In genomic region chr5:39164016-39164415, GRCh38 we compare ENCODE assay signal across 14 cellular contexts. TPM values are rescaled to one million over a fixed set of nuclear protein-coding genes. Genes with fewer than 3 reads are reported as not detected.
A peak's percentile ranks its signal among the peaks of the same experiment; 100 is the strongest.
DNase-seq lines count a peak whose midpoint lies in the region; ATAC-seq, FAIRE-seq and TF ChIP-seq lines count a peak whose summit lies in the region.
"Had no signal": no experiment of that assay in that cellular context is flagged by ENCODE, and none has a peak within 500 bp of the region (broad histone marks: within the 10 kb centered on the region; RNA-seq: fewer than 3 reads in every experiment).

No MANE protein-coding gene starts in this region.

- DNase-seq in SHP77 (lab: John Stamatoyannopoulos, UW) (peak; percentile 3 to 4), SHP77 treated with DMSO at 0.1 percent for 48 hours (lab: John Stamatoyannopoulos, UW) (no peak), GM12878 (ENCODE audit: low read depth, low spot score) (no peak), spleen (peak; percentile 82), NCI-H345 (lab: John Stamatoyannopoulos, UW) (no peak)
- DNase-seq: DMS79 had no signal

- H3K9ac ChIP-seq in GM12878 (ENCODE audit: control insufficient read depth, insufficient read depth, low read length): no peak overlapping the region

- intact Hi-C loops in GM12878 (cut with micrococcal nuclease; ENCODE audit: unreplicated experiment) (no loop called here), spleen (cut with DNase I; ENCODE audit: low total_unique reads) (no loop called here)

- RAD21 ChIA-PET in GM12878 (lab: Charles Lee; ENCODE audit: unreplicated experiment): no interaction called here

- no peak overlapping the region for H2AFZ ChIP-seq in GM12878 (ENCODE audit: control insufficient read depth, low read depth, low read length)

- H3K4me1 ChIP-seq in GM12878 (ENCODE audit: control insufficient read depth, insufficient read depth, low read length): no peaks in the 10 kb centered on the region
- H3K4me1 ChIP-seq in spleen: peaks cover 0 to 97% (median 39%) of the 10 kb centered on the region in 6 donors

- peak overlapping the region; percentile 66 for H3K4me3 Mint-ChIP-seq in T-helper 1 cell treated with Interleukin-12 subunit alpha and Interleukin-12 subunit beta and Interleukin-4 antibody, amounts not matched to agents 30 μg/mL and 1 μg/mL, for 36 hours

- no peaks in the 10 kb centered on the region for H4K20me1 ChIP-seq in GM12878 (ENCODE audit: control insufficient read depth, insufficient read depth)

- H3K27me3 ChIP-seq in GM12878 (replicated peaks in 1 of 2; ENCODE audit: control insufficient read depth in 2 of 2, insufficient read depth in 2 of 2, low read length in 1 of 2): no peaks in the 10 kb centered on the region
- H3K27me3 ChIP-seq in spleen (replicated peaks in 1 of 7): no peaks in the 10 kb centered on the region
- H3K27me3 ChIP-seq: cardiac muscle cell had no signal

- TF ChIP-seq EP300 in GM12878 (IDR thresholded peaks at IDR 0.05; ENCODE audit: borderline replicate concordance in 1 of 2, control insufficient read depth in 1 of 2, low read depth in 2 of 2, low read length in 2 of 2): no peak

- POLR2A ChIA-PET in GM12878 (lab: Charles Lee): interaction anchor here (1.0 kb wide), 1 partner anchor 23 kb away, joined by 3 read pairs; no protein-coding TSS in a partner anchor

- FAIRE-seq in GM12878 (lab: Jason Lieb, UNC): no peak
- FAIRE-seq: A204.1, islet of Langerhans had no signal

- CTCF ChIA-PET in GM12878 (lab: Yijun Ruan, JAX): interaction anchor here (1.3 kb wide), 1 partner anchor 212 kb away, joined by 4 read pairs; no protein-coding TSS in a partner anchor

- TF ChIP-seq RAD21 in GM12878 (IDR thresholded peaks at IDR 0.05; ENCODE audit: insufficient read depth, low read depth, low read length): no peak

- no TSS peak for BruUV-seq in GM12878 (replicated peaks; lab: Mats Ljungman, UMichigan)

- no peaks in the 10 kb centered on the region for H3K27me3 Mint-ChIP-seq in T-helper 1 cell treated with Interleukin-12 subunit alpha and Interleukin-12 subunit beta and Interleukin-4 antibody, amounts not matched to agents 30 μg/mL and 1 μg/mL, for 36 hours (ENCODE audit: low read depth)

- no peak overlapping the region for H3K4me2 ChIP-seq in GM12878 (ENCODE audit: control insufficient read depth, insufficient read depth)

- H3K27ac ChIP-seq in GM12878 (ENCODE audit: control insufficient read depth, insufficient read depth) (no peak overlapping the region), spleen (peak overlapping the region in 5 of 8 donors; percentile 30 to 68 (median 56))
- H3K27ac ChIP-seq: cardiac muscle cell had no signal

- no peak for TF ChIP-seq POLR2A in GM12878 (IDR thresholded peaks at IDR 0.05; ENCODE audit: low read depth, low read length)
- no peak for TF ChIP-seq POLR2A in spleen (IDR thresholded peaks at IDR 0.05)

- H3K4me3 ChIP-seq in GM12878 (no peak overlapping the region), spleen (peak overlapping the region in 1 of 8 donors; percentile 2)
- H3K4me3 ChIP-seq: cardiac muscle cell had no signal

- TF ChIP-seq CTCF in GM12878 (IDR thresholded peaks at IDR 0.05 in 2 of 3, conservative IDR thresholded peaks at IDR 0.05 in 1 of 3; ENCODE audit: control insufficient read depth in 2 of 3, extremely low read depth in 1 of 3, insufficient read depth in 1 of 3, low read depth in 3 of 3, low read length in 3 of 3) (no peak), spleen (IDR thresholded peaks at IDR 0.05 in 8 of 11, conservative IDR thresholded peaks at IDR 0.05 in 3 of 11) (no peak)

- in situ Hi-C loops in GM12878 (cut with MboI): no loop called here

- peaks cover 58% of the 10 kb centered on the region for H3K36me3 Mint-ChIP-seq in T-helper 1 cell treated with Interleukin-12 subunit alpha and Interleukin-12 subunit beta and Interleukin-4 antibody, amounts not matched to agents 30 μg/mL and 1 μg/mL, for 36 hours (ENCODE audit: low read depth)

- H3K36me3 ChIP-seq in GM12878 (ENCODE audit: control insufficient read depth in 2 of 2, insufficient read depth in 2 of 2, low read length in 1 of 2) (no peaks in the 10 kb centered on the region), spleen (peaks cover 0 to 14% (median 0%) of the 10 kb centered on the region in 6 donors)
- H3K36me3 ChIP-seq: cardiac muscle cell had no signal

- H3K79me2 ChIP-seq in GM12878 (ENCODE audit: control insufficient read depth, insufficient read depth, low read length): no peaks in the 10 kb centered on the region

- H3K4me1 Mint-ChIP-seq in T-helper 1 cell treated with Interleukin-12 subunit alpha and Interleukin-12 subunit beta and Interleukin-4 antibody, amounts not matched to agents 30 μg/mL and 1 μg/mL, for 36 hours (ENCODE audit: low read depth): peaks cover 64% of the 10 kb centered on the region

- WGBS in GM12878 (ENCODE audit: insufficient coverage, insufficient replicate concordance, low lambda C conversion rate, missing lambda C conversion rate): 7% methylated on average over 1 of the region's 1 CpG
- WGBS in spleen, 5 donors: 0 to 46% (median 10%) methylated on average over 1 of the region's 1 CpG

- SMC1A ChIA-PET in GM12878 (lab: Charles Lee; ENCODE audit: uncharacterized antibody, unreplicated experiment): interaction anchor here (1.5 to 2.1 kb wide), 2 partner anchors 13 to 36 kb away, joined by 4 to 6 read pairs; no protein-coding TSS in a partner anchor

- peak overlapping the region; percentile 76 for H3K27ac Mint-ChIP-seq in T-helper 1 cell treated with Interleukin-12 subunit alpha and Interleukin-12 subunit beta and Interleukin-4 antibody, amounts not matched to agents 30 μg/mL and 1 μg/mL, for 36 hours

- peaks cover 7% of the 10 kb centered on the region for H3K9me3 Mint-ChIP-seq in T-helper 1 cell treated with Interleukin-12 subunit alpha and Interleukin-12 subunit beta and Interleukin-4 antibody, amounts not matched to agents 30 μg/mL and 1 μg/mL, for 36 hours

- ATAC-seq in GM12878 (peak; percentile 39; the same call in 1 of the 3 replicates), HG02763 (IDR thresholded peaks at IDR 0.05; ENCODE audit: unreplicated experiment) (no peak), GM21423 (IDR thresholded peaks at IDR 0.05; ENCODE audit: unreplicated experiment) (no peak)
- ATAC-seq: SK-N-SH treated with all-trans-retinoic acid at 6 μM for 48 hours had no signal

- H3K9me3 ChIP-seq in GM12878 (replicated peaks; ENCODE audit: control insufficient read depth, insufficient read depth, low read length) (no peaks in the 10 kb centered on the region), spleen (no peaks in the 10 kb centered on the region)

TF ChIP-seq in GM12878, 131 proteins besides CTCF, POLR2A, EP300 and RAD21:
- TF ChIP-seq RAD51 (IDR thresholded peaks at IDR 0.05) (peak; percentile 29; the same call in 1 of the 2 replicates), KLF5 (IDR thresholded peaks at IDR 0.05; ENCODE audit: partially characterized antibody) (no peak), USF1 (IDR thresholded peaks at IDR 0.05; ENCODE audit: borderline replicate concordance, extremely low read length, insufficient read depth, low read depth, low read length) (peak; percentile 22), BHLHE40 (IDR thresholded peaks at IDR 0.05; ENCODE audit: borderline replicate concordance in 1 of 2, low read depth in 2 of 2, low read length in 1 of 2) (peak in 1 of 2 experiments; percentile 27; a peak in 1 of 4 replicates)
TF ChIP-seq in GM12878: peak in this region for 3.

RNA-seq across cellular contexts. Expression of gene FYB1, which starts 55.3 kb away (rescaled TPM):
- 43.4 and 50.7 TPM in 2 replicates for total RNA-seq in GM12878 (2013; cell fraction: nucleolus; rRNA removed)
- total RNA-seq in GM12878 (2014; rRNA removed): 0.06 and 0.27 TPM in 2 replicates
- 0.40 and 0.55 TPM in 2 replicates for total RNA-seq in GM12878 (2014; rRNA removed; fragmentation: Illumina TruSeq; extraction: Trizol)
- total RNA-seq in GM12878 (2021): 0.26 and 0.56 TPM in 2 replicates
- polyA plus RNA-seq in GM12878 (2011; ENCODE audit: low read depth): 0.22 TPM
- 4.3 and 5.8 TPM in 2 replicates for polyA plus RNA-seq in GM12878 (2011; rRNA removed)
- 1.3 and 1.7 TPM in 2 replicates for polyA plus RNA-seq in GM12878 (2011; cell fraction: cytosol; rRNA removed)
- polyA plus RNA-seq in GM12878 (2011; cell fraction: nucleus; rRNA removed): 2.9 and 3.2 TPM in 2 replicates
- polyA plus RNA-seq in GM12878 (2012): 1.6 and 2.8 TPM in 2 replicates
- 0.10 and 0.18 TPM in 2 replicates for polyA plus RNA-seq in GM12878 (2014; fragmentation: Illumina TruSeq; extraction: Trizol)
- under 1 TPM; 0.24 to 0.92 TPM for polyA plus RNA-seq in GM12878 (2014; fragmentation: Nextera tagmentation; extraction: Ambion mirVana)
- polyA plus RNA-seq in GM12878 (2014; rRNA removed): 0.05 and 0.17 TPM in 2 replicates
- not detected for polyA plus RNA-seq in GM12878 (2016; fragmentation: Nextera tagmentation; extraction: Ambion mirVana)
- polyA minus RNA-seq in GM12878 (2011; rRNA and poly(A)+ RNA removed): 2.0 and 2.1 TPM in 2 replicates
- 0.67 and 1.5 TPM in 2 replicates for polyA minus RNA-seq in GM12878 (2011; cell fraction: cytosol; rRNA and poly(A)+ RNA removed)
- polyA minus RNA-seq in GM12878 (2011; cell fraction: nucleus; rRNA and poly(A)+ RNA removed): 3.6 and 4.4 TPM in 2 replicates
- total RNA-seq in spleen: 100 to 1,000 TPM; 178 to 287 (median 228) TPM
- 10 to 100 TPM; 21.0 to 26.3 (median 23.3) TPM for polyA plus RNA-seq in spleen
- total RNA-seq: cardiac muscle cell, fibroblast of lung had no signal
- polyA plus RNA-seq: cardiac muscle cell, fibroblast of lung had no signal

Comparison
In these comparisons a context has a peak if more than half of its experiments do, and no peak if none do; other contexts are left out.
1. DNase-seq: peak in SHP77 (2 of 2) and spleen (single experiment); none in SHP77 treated with DMSO at 0.1 percent for 48 hours (single experiment), GM12878 (single experiment) and NCI-H345 (single experiment).